Comparison of ENCODE assay signal across 8 cellular contexts in genomic region chr2:241102239-241102803, GRCh38. TPM values are rescaled to one million over a fixed set of nuclear protein-coding genes. Genes with fewer than 3 reads are reported as not detected.
DNase-seq lines count a peak whose midpoint lies in the region; ATAC-seq and TF ChIP-seq lines count a peak whose summit lies in the region.

TSS of gene MTERF4 (minus strand) at chr2:241102287. CDS start at chr2:241102273, 14 bp downstream.

- TF ChIP-seq POLR2A in Peyer's patch (IDR thresholded peaks at IDR 0.05) (peak; percentile 66 to 70), esophagus squamous epithelium (IDR thresholded peaks at IDR 0.05) (peak in 3 of 4 donors; percentile 22 to 74 (median 61))

- TF ChIP-seq EP300 in Ishikawa (IDR thresholded peaks at IDR 0.05; ENCODE audit: borderline replicate concordance) = peak; percentile 60; the same call in 1 of the 2 replicates

- peaks cover 0 to 23% (median 0%) of the 10 kb centered on the region in 3 donors for H3K36me3 ChIP-seq in Peyer's patch
- peaks cover 0 to 43% (median 0%) of the 10 kb centered on the region in 3 donors for H3K36me3 ChIP-seq in esophagus squamous epithelium

- H3K4me1 ChIP-seq in Peyer's patch = peaks cover 0 to 20% (median 7%) of the 10 kb centered on the region in 4 donors
- peaks cover 15 to 48% (median 20%) of the 10 kb centered on the region in 3 donors for H3K4me1 ChIP-seq in esophagus squamous epithelium

- H3K9me3 ChIP-seq in Peyer's patch (no peaks in the 10 kb centered on the region), esophagus squamous epithelium (no peaks in the 10 kb centered on the region)

- ATAC-seq in GM21529 (IDR thresholded peaks at IDR 0.05; ENCODE audit: unreplicated experiment) = peak; percentile 86

- 0% methylated on average over 3 to 10 of the region's 56 CpGs for WGBS in esophagus squamous epithelium, 2 donors

- H3K27me3 ChIP-seq in Peyer's patch (no peaks in the 10 kb centered on the region), esophagus squamous epithelium (no peaks in the 10 kb centered on the region)

- H3K27ac ChIP-seq in Peyer's patch (peak within 1 kb of the TSS; percentile 84 to 92 (median 88)), esophagus squamous epithelium (peak within 1 kb of the TSS; percentile 87 to 96 (median 90))

- no peak for TF ChIP-seq CTCF in Peyer's patch (IDR thresholded peaks at IDR 0.05)
- TF ChIP-seq CTCF in esophagus squamous epithelium (IDR thresholded peaks at IDR 0.05) = no peak

- DNase-seq in DMS153 treated with DMSO at 0.1 percent for 48 hours (lab: John Stamatoyannopoulos, UW; ENCODE audit: unreplicated experiment) = peak; percentile 36
- DNase-seq in Peyer's patch = peak; percentile 88 to 96 (median 94)
- DNase-seq in activated T-helper 1 cell treated with Interleukin-2 at 50 U/mL for 16 hours (ENCODE audit: low read depth) = peak; percentile 85
- DNase-seq in esophagus squamous epithelium (lab: John Stamatoyannopoulos, UW) = no peak
- peak; percentile 91 for DNase-seq in myocyte (ENCODE audit: low read depth)
- DNase-seq in stimulated activated CD8-positive, alpha-beta memory T cell treated with anti-CD3 and anti-CD28 coated beads, Interleukin-7, amount 100 ng/mL, for 48 hours (ENCODE audit: extremely low read depth in 1 of 2, low read depth in 1 of 2) = peak; percentile 78 to 82

- peak within 1 kb of the TSS; percentile 63 to 94 (median 78) for H3K4me3 ChIP-seq in Peyer's patch
- peak within 1 kb of the TSS; percentile 84 to 98 (median 93) for H3K4me3 ChIP-seq in esophagus squamous epithelium

- intact Hi-C loops in esophagus squamous epithelium (cut with DNase I) = no loop called here

- TF ChIP-seq RAD21 in Ishikawa (IDR thresholded peaks at IDR 0.05; ENCODE audit: low read depth) = peak; percentile 11; the same call in 1 of the 2 replicates

TF ChIP-seq in Ishikawa, 13 proteins besides CTCF, POLR2A, EP300 and RAD21:
- TF ChIP-seq FOXM1 (IDR thresholded peaks at IDR 0.05; ENCODE audit: borderline replicate concordance, low read depth) (peak; percentile 53; the same call in 1 of the 2 replicates), ZBTB7A (IDR thresholded peaks at IDR 0.05; ENCODE audit: low read depth) (0 out of 2 replicates have a peak, but pooled peaks have one; percentile 39), CEBPB (IDR thresholded peaks at IDR 0.05) (peak; percentile 49; the same call in 1 of the 2 replicates), CREB1 (IDR thresholded peaks at IDR 0.05; ENCODE audit: low read depth) (no peak), TAF1 (IDR thresholded peaks at IDR 0.05; ENCODE audit: low read depth) (peak; percentile 96), NFIC (IDR thresholded peaks at IDR 0.05) (peak; percentile 65; the same call in 1 of the 2 replicates), YY1 (IDR thresholded peaks at IDR 0.05; ENCODE audit: low read depth) (peak; percentile 95), USF1 (IDR thresholded peaks at IDR 0.05) (peak; percentile 77), REST (IDR thresholded peaks at IDR 0.05; ENCODE audit: low read depth) (no peak), EGR1 (IDR thresholded peaks at IDR 0.05) (peak; percentile 66), TEAD4 (IDR thresholded peaks at IDR 0.05) (peak; percentile 69; the same call in 1 of the 2 replicates), MAX (IDR thresholded peaks at IDR 0.05) (peak; percentile 94), TCF12 (IDR thresholded peaks at IDR 0.05; ENCODE audit: low read depth) (peak; percentile 90)

RNA-seq across cellular contexts. Expression of gene MTERF4, which starts in this region (rescaled TPM):
- total RNA-seq in Peyer's patch (10 to 100 TPM; 28.9 to 55.4 (median 47.9) TPM), esophagus squamous epithelium (10 to 100 TPM; 27.7 to 37.0 (median 35.4) TPM), myocyte (24.2 and 28.0 TPM in 2 replicates)
- polyA plus RNA-seq in myocyte (2012) = 27.0 TPM
